ENCODE assay signal across 13 cellular contexts in genomic region chr9:79955300-79955699, GRCh38.
A peak's percentile ranks its signal among the peaks of the same experiment; 100 is the strongest.
DNase-seq lines count a peak whose midpoint lies in the region; ATAC-seq, FAIRE-seq and TF ChIP-seq lines count a peak whose summit lies in the region.
"Had no signal": no experiment of that assay in that cellular context is flagged by ENCODE, and none has a peak within 500 bp of the region (broad histone marks: within the 10 kb centered on the region; RNA-seq: fewer than 3 reads in every experiment).

No MANE protein-coding gene starts in this region.

- H2AFZ ChIP-seq in GM12878 (ENCODE audit: control insufficient read depth, low read depth, low read length) = no peak overlapping the region
- no peak overlapping the region for H2AFZ ChIP-seq in osteoblast (ENCODE audit: low read length)

- TF ChIP-seq EP300 in GM12878 (IDR thresholded peaks at IDR 0.05; ENCODE audit: borderline replicate concordance in 1 of 2, control insufficient read depth in 1 of 2, low read depth in 2 of 2, low read length in 2 of 2) = no peak

- no TSS peak for BruUV-seq in GM12878 (replicated peaks; lab: Mats Ljungman, UMichigan)

- H3K4me3 ChIP-seq in GM12878 (no peak overlapping the region), osteoblast (ENCODE audit: insufficient read depth, low read length) (no peak overlapping the region)

- TF ChIP-seq POLR2A in GM12878 (IDR thresholded peaks at IDR 0.05; ENCODE audit: low read depth, low read length) = no peak

- POLR2A ChIA-PET in GM12878 (lab: Charles Lee) = no interaction called here

- 2% methylated on average over 3 of the region's 3 CpGs for WGBS in GM12878 (ENCODE audit: insufficient coverage, insufficient replicate concordance, low lambda C conversion rate, missing lambda C conversion rate)

- 0 out of 3 replicates have a peak, but pooled peaks have one; percentile 27 for ATAC-seq in GM12878
- ATAC-seq: CD8-positive, alpha-beta T cell had no signal

- H3K27me3 Mint-ChIP-seq in activated naive CD4-positive, alpha-beta T cell treated with anti-CD3 and anti-CD28 coated beads for 36 hours (ENCODE audit: low read depth) = no peaks in the 10 kb centered on the region
- H3K27me3 Mint-ChIP-seq in HFFc6 (ENCODE audit: insufficient read depth) (peaks cover 4% of the 10 kb centered on the region; the same call in 1 of the 2 replicates), glutamatergic neuron (ENCODE audit: unreplicated experiment) (peaks cover 6% of the 10 kb centered on the region)

- no peaks in the 10 kb centered on the region for H4K20me1 ChIP-seq in GM12878 (ENCODE audit: control insufficient read depth, insufficient read depth)
- no peaks in the 10 kb centered on the region for H4K20me1 ChIP-seq in osteoblast (ENCODE audit: insufficient read depth, low read length)

- peaks cover 7% of the 10 kb centered on the region for H3K9me3 Mint-ChIP-seq in activated naive CD4-positive, alpha-beta T cell treated with anti-CD3 and anti-CD28 coated beads for 36 hours
- H3K9me3 Mint-ChIP-seq in HFFc6 (no peaks in the 10 kb centered on the region), glutamatergic neuron (ENCODE audit: unreplicated experiment) (no peaks in the 10 kb centered on the region)

- CTCF ChIA-PET in activated naive CD4-positive, alpha-beta T cell treated with anti-CD3 and anti-CD28 coated beads for 36 hours (lab: Charles Lee) = interaction anchor here (0.6 to 1.7 kb wide), 4 partner anchors 10 to 194 kb away, joined by 3 to 5 read pairs (median 3); no protein-coding TSS in a partner anchor
- CTCF ChIA-PET in GM12878 (lab: Yijun Ruan, JAX) = interaction anchor here (0.9 to 1.9 kb wide), 5 partner anchors 9 to 826 kb away, joined by 3 to 4 read pairs (median 3); no protein-coding TSS in a partner anchor

- H3K9ac ChIP-seq in GM12878 (ENCODE audit: control insufficient read depth, insufficient read depth, low read length) = no peak overlapping the region

- RAD21 ChIA-PET in GM12878 (lab: Charles Lee; ENCODE audit: unreplicated experiment) = no interaction called here

- peak; percentile 68 for TF ChIP-seq CTCF in HFFc6 (IDR thresholded peaks at IDR 0.05)
- peak; percentile 24 to 42 (median 24); a peak in 4 of 6 replicates for TF ChIP-seq CTCF in GM12878 (IDR thresholded peaks at IDR 0.05 in 2 of 3, conservative IDR thresholded peaks at IDR 0.05 in 1 of 3; ENCODE audit: control insufficient read depth in 2 of 3, extremely low read depth in 1 of 3, insufficient read depth in 1 of 3, low read depth in 3 of 3, low read length in 3 of 3)
- peak; percentile 42 for TF ChIP-seq CTCF in osteoblast (IDR thresholded peaks at IDR 0.05; ENCODE audit: extremely low read depth, low read depth, low read length)
- no peak for TF ChIP-seq CTCF in glutamatergic neuron (IDR thresholded peaks at IDR 0.05; ENCODE audit: partially characterized antibody, unreplicated experiment)

- intact Hi-C loops in activated naive CD4-positive, alpha-beta T cell treated with anti-CD3 and anti-CD28 coated beads for 36 hours (cut with micrococcal nuclease) = loop anchor here (5.0 kb wide), 1 partner anchor 823 kb away; no protein-coding TSS in a partner anchor
- intact Hi-C loops in GM12878 (cut with micrococcal nuclease; ENCODE audit: unreplicated experiment) = no loop called here

- H3K36me3 ChIP-seq in GM12878 (ENCODE audit: control insufficient read depth in 2 of 2, insufficient read depth in 2 of 2, low read length in 1 of 2) = no peaks in the 10 kb centered on the region
- H3K36me3 ChIP-seq in osteoblast (ENCODE audit: insufficient read depth, low read length) = no peaks in the 10 kb centered on the region

- H3K27me3 ChIP-seq in GM12878 (replicated peaks in 1 of 2; ENCODE audit: control insufficient read depth in 2 of 2, insufficient read depth in 2 of 2, low read length in 1 of 2) = no peaks in the 10 kb centered on the region; a peak in 1 of 4 replicates
- H3K27me3 ChIP-seq in osteoblast (ENCODE audit: insufficient read depth, low read length) = no peaks in the 10 kb centered on the region

- FAIRE-seq in GM12878 (lab: Jason Lieb, UNC) = no peak

- H3K27ac Mint-ChIP-seq in activated naive CD4-positive, alpha-beta T cell treated with anti-CD3 and anti-CD28 coated beads for 36 hours = no peak overlapping the region
- H3K27ac Mint-ChIP-seq in HFFc6 = no peak overlapping the region
- H3K27ac Mint-ChIP-seq in glutamatergic neuron (ENCODE audit: unreplicated experiment) = no peak overlapping the region
- H3K27ac Mint-ChIP-seq: CD8-positive, alpha-beta T cell had no signal

- no peak overlapping the region for H3K4me2 ChIP-seq in GM12878 (ENCODE audit: control insufficient read depth, insufficient read depth)
- H3K4me2 ChIP-seq in osteoblast (ENCODE audit: insufficient read depth, low read length) = no peak overlapping the region

- no peaks in the 10 kb centered on the region for H3K4me1 ChIP-seq in GM12878 (ENCODE audit: control insufficient read depth, insufficient read depth, low read length)
- peaks cover 8% of the 10 kb centered on the region for H3K4me1 ChIP-seq in osteoblast (ENCODE audit: insufficient read depth, low read length)

- H3K4me3 Mint-ChIP-seq in activated naive CD4-positive, alpha-beta T cell treated with anti-CD3 and anti-CD28 coated beads for 36 hours = no peak overlapping the region
- H3K4me3 Mint-ChIP-seq in HFFc6 = no peak overlapping the region
- H3K4me3 Mint-ChIP-seq in glutamatergic neuron (ENCODE audit: unreplicated experiment) = no peak overlapping the region
- H3K4me3 Mint-ChIP-seq: CD8-positive, alpha-beta T cell had no signal

- TF ChIP-seq RAD21 in GM12878 (IDR thresholded peaks at IDR 0.05; ENCODE audit: insufficient read depth, low read depth, low read length) = peak; percentile 47

- peak; percentile 24 for DNase-seq in activated naive CD4-positive, alpha-beta T cell treated with anti-CD3 and anti-CD28 coated beads for 36 hours
- DNase-seq in activated naive CD4-positive, alpha-beta T cell treated with Interleukin-2 at 50 U/mL for 16 hours = no peak
- DNase-seq in HFFc6 = no peak
- no peak for DNase-seq in GM12878 (ENCODE audit: low read depth, low spot score)
- no peak for DNase-seq in osteoblast (ENCODE audit: insufficient read length, low spot score, missing footprints)
- no peak for DNase-seq in NCI-H2081 treated with DMSO at 0.1 percent for 48 hours (lab: John Stamatoyannopoulos, UW)
- no peak for DNase-seq in NCI-H69 (lab: John Stamatoyannopoulos, UW)
- no peak for DNase-seq in glutamatergic neuron
- DNase-seq: activated CD4-positive, CD25-positive, alpha-beta regulatory T cell; aorta; CD8-positive, alpha-beta T cell; GOT3; midbrain had no signal

- no peaks in the 10 kb centered on the region for H3K36me3 Mint-ChIP-seq in activated naive CD4-positive, alpha-beta T cell treated with anti-CD3 and anti-CD28 coated beads for 36 hours (ENCODE audit: low read depth)
- H3K36me3 Mint-ChIP-seq in HFFc6 (ENCODE audit: low read depth) (no peaks in the 10 kb centered on the region; the same call in 1 of the 2 replicates), glutamatergic neuron (ENCODE audit: unreplicated experiment) (peaks cover 12% of the 10 kb centered on the region)
- H3K36me3 Mint-ChIP-seq: CD8-positive, alpha-beta T cell had no signal

- H3K27ac ChIP-seq in GM12878 (ENCODE audit: control insufficient read depth, insufficient read depth) (no peak overlapping the region), osteoblast (ENCODE audit: low read depth, low read length) (no peak overlapping the region)

- no peaks in the 10 kb centered on the region for H3K4me1 Mint-ChIP-seq in activated naive CD4-positive, alpha-beta T cell treated with anti-CD3 and anti-CD28 coated beads for 36 hours (ENCODE audit: low read depth)
- H3K4me1 Mint-ChIP-seq in HFFc6 (ENCODE audit: low read depth) = peaks cover 12% of the 10 kb centered on the region
- no peaks in the 10 kb centered on the region for H3K4me1 Mint-ChIP-seq in glutamatergic neuron (ENCODE audit: low read depth, unreplicated experiment)

- in situ Hi-C loops in GM12878 (cut with MboI) = no loop called here

- H3K9me3 ChIP-seq in GM12878 (replicated peaks; ENCODE audit: control insufficient read depth, insufficient read depth, low read length) (no peaks in the 10 kb centered on the region), osteoblast (ENCODE audit: low read depth, low read length) (no peaks in the 10 kb centered on the region)

- SMC1A ChIA-PET in GM12878 (lab: Charles Lee; ENCODE audit: uncharacterized antibody, unreplicated experiment) = interaction anchor here (1.6 kb wide), 1 partner anchor 19 kb away, joined by 3 read pairs; no protein-coding TSS in a partner anchor

- H3K79me2 ChIP-seq in GM12878 (ENCODE audit: control insufficient read depth, insufficient read depth, low read length) (no peaks in the 10 kb centered on the region), osteoblast (ENCODE audit: insufficient read depth, low read length) (no peaks in the 10 kb centered on the region)

TF ChIP-seq in GM12878, 131 proteins besides CTCF, POLR2A, EP300 and RAD21:
- no peak for TF ChIP-seq RELA (IDR thresholded peaks at IDR 0.05; ENCODE audit: borderline replicate concordance, partially characterized antibody)
- TF ChIP-seq BMI1 (IDR thresholded peaks at IDR 0.05; ENCODE audit: borderline replicate concordance) = no peak
- no peak for TF ChIP-seq HDAC6 (IDR thresholded peaks at IDR 0.05; ENCODE audit: unreplicated experiment)
- TF ChIP-seq SMC3 (IDR thresholded peaks at IDR 0.05; ENCODE audit: borderline replicate concordance, low read length) = peak; percentile 34; the same call in 1 of the 2 replicates
- no peak for TF ChIP-seq RAD51 (IDR thresholded peaks at IDR 0.05)
- TF ChIP-seq LARP7 (IDR thresholded peaks at IDR 0.05) = no peak
